ENCODE assay signal across 28 cellular contexts in the genomic region with DNA sequence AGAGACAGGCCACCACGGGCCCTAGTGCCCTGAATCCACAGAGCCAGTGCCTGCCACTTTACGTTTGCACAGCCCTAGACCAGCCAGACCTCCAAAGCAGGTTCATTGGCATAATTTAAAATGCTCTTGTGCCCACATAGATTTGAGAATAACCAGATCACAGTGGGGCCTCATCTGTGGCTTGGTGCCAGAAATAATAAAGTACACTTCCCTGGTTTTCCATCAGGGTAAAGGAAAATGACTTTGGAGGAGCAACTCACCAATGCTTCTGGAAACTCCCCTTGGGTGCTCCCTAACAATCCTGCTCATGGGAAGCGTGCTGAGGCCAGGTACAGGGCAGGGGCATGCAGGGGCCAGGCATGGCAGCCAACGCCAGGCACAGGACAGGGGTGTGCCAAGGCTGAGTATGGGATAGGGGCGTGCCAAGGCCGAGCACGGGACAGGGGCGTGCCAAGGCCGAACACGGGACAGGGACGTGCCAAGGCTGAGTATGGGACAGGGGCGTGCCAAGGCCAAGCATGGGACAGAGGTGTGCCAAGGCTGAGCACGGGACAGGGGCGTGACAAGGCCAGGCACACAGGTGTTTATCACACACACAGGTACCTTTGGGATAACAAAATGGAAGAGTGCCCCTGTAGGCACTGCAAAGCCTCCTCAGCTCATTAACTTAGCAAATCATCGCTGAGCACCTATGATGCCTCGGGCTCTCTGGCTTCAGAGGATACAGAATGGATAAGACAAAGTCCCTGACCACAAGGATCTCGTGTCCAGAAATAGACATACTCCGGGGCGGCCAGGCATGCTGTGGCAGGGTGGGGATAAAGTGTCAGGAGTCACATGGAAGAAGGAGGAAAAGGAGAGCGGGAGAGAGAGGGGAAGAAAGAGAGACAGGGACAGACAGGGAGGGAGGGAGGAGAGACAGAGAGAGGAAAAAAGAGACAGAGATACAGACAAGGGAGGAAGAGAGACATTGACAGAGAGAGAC.
DNase-seq lines count a peak whose midpoint lies in the region; ATAC-seq, FAIRE-seq and TF ChIP-seq lines count a peak whose summit lies in the region.
"Had no signal": no experiment of that assay in that cellular context is flagged by ENCODE, and none has a peak within 500 bp of the region (broad histone marks: within the 10 kb centered on the region; RNA-seq: fewer than 3 reads in every experiment).

No MANE protein-coding gene starts in this region.

- H3K9me3 ChIP-seq in SK-N-SH (no peaks in the 10 kb centered on the region), small intestine (ENCODE audit: control insufficient read depth, low read depth) (no peaks in the 10 kb centered on the region)
- H3K9me3 ChIP-seq: ascending aorta, esophagus muscularis mucosa, neutrophil, suprapubic skin had no signal

- peak in 1 of 2 experiments; percentile 82; a peak in 2 of 4 replicates for TF ChIP-seq EP300 in SK-N-SH (IDR thresholded peaks at IDR 0.05; ENCODE audit: borderline replicate concordance in 1 of 2, low read depth in 1 of 2, low read length in 1 of 2)

- H3K4me1 ChIP-seq in SK-N-SH (ENCODE audit: control insufficient read depth in 1 of 2, insufficient read depth in 2 of 2, low read depth in 1 of 2, low read length in 1 of 2), result peaks cover 0 to 30% of the 10 kb centered on the region in 2 experiments; a peak in 1 of 4 replicates
- no peaks in the 10 kb centered on the region for H3K4me1 ChIP-seq in small intestine (ENCODE audit: control insufficient read depth in 2 of 2, insufficient read depth in 1 of 2, low read depth in 1 of 2, low read length in 1 of 2)
- H3K4me1 ChIP-seq: ascending aorta had no signal

- no peaks in the 10 kb centered on the region for H4K20me1 ChIP-seq in SK-N-SH (ENCODE audit: insufficient read depth)

- H3K36me3 Mint-ChIP-seq in chondrocyte (ENCODE audit: low read depth), result no peaks in the 10 kb centered on the region
- H3K36me3 Mint-ChIP-seq: activated naive CD8-positive, alpha-beta T cell treated with anti-CD3 and anti-CD28 coated beads, Interleukin-2, amount 10 ng/mL, durations not matched to agents 7 days and 5 days had no signal

- H3K79me2 ChIP-seq in SK-N-SH (ENCODE audit: insufficient read depth), result no peaks in the 10 kb centered on the region

- H3K36me3 ChIP-seq in SK-N-SH (replicated peaks in 1 of 2; ENCODE audit: control insufficient read depth in 1 of 2, insufficient read depth in 2 of 2, low read length in 1 of 2), result no peaks in the 10 kb centered on the region
- H3K36me3 ChIP-seq in small intestine (ENCODE audit: control insufficient read depth in 2 of 2, insufficient read depth in 2 of 2, low read length in 2 of 2), result no peaks in the 10 kb centered on the region
- H3K36me3 ChIP-seq: ascending aorta, esophagus muscularis mucosa, neutrophil, suprapubic skin had no signal

- ATAC-seq in left lobe of liver (no peak), HG03045 (IDR thresholded peaks at IDR 0.05; ENCODE audit: unreplicated experiment) (no peak)
- ATAC-seq: GM12878, K562 had no signal

- H3K4me1 Mint-ChIP-seq in chondrocyte (ENCODE audit: low read depth), result peaks cover 27% of the 10 kb centered on the region
- H3K4me1 Mint-ChIP-seq: activated naive CD8-positive, alpha-beta T cell treated with anti-CD3 and anti-CD28 coated beads, Interleukin-2, amount 10 ng/mL, durations not matched to agents 7 days and 5 days had no signal

- no peaks in the 10 kb centered on the region for H3F3A ChIP-seq in SK-N-SH (replicated peaks; ENCODE audit: insufficient read depth)

- CTCF ChIA-PET in SK-N-SH (lab: Yijun Ruan, JAX), result interaction anchor here (0.6 to 1.9 kb wide), 7 partner anchors 38 to 260 kb away, joined by 3 to 4 read pairs (median 3); no protein-coding TSS in a partner anchor

- DNase-seq in SK-N-SH (peak; percentile 92), chondrocyte (ENCODE audit: low spot score) (no peak), left lobe of liver (ENCODE audit: low spot score) (peak; percentile 39), small intestine (peak; percentile 91), T-helper 1 cell (no peak), OCI-M1 (lab: John Stamatoyannopoulos, UW) (no peak), HuH-7.5 (ENCODE audit: low spot score) (no peak)
- DNase-seq: activated CD4-positive, alpha-beta T cell treated with anti-CD3 and anti-CD28 coated beads for 4 hours; activated effector memory CD4-positive, alpha-beta T cell treated with anti-CD3 and anti-CD28 coated beads, Interleukin-2, amount 50 U/mL, for 16 hours; activated naive CD8-positive, alpha-beta T cell treated with anti-CD3 and anti-CD28 coated beads, Interleukin-2, amount 10 ng/mL, durations not matched to agents 7 days and 5 days; activated T-cell treated with anti-CD3 and anti-CD28 coated beads for 4 hours; central memory CD4-positive, alpha-beta T cell; DMS153; foreskin fibroblast; kidney glomerular epithelial cell; mammary epithelial cell; NCI-H1048; NCI-H510A; stimulated activated CD4-positive, alpha-beta T cell treated with anti-CD3 and anti-CD28 coated beads, Interleukin-4, amount 100 ng/mL, for 4 hours had no signal

- H3K27me3 ChIP-seq in SK-N-SH (ENCODE audit: insufficient read depth), result no peaks in the 10 kb centered on the region
- no peaks in the 10 kb centered on the region for H3K27me3 ChIP-seq in small intestine (ENCODE audit: control insufficient read depth in 2 of 2, insufficient read depth in 2 of 2, low read length in 2 of 2)
- H3K27me3 ChIP-seq: ascending aorta, neutrophil, suprapubic skin had no signal

- POLR2A ChIA-PET in SK-N-SH (lab: Yijun Ruan, JAX), result interaction anchor here (0.8 to 2.0 kb wide), 7 partner anchors 34 to 196 kb away, joined by 3 to 19 read pairs (median 8); no protein-coding TSS in a partner anchor

- peaks cover 2% of the 10 kb centered on the region for H3K9me3 Mint-ChIP-seq in chondrocyte (ENCODE audit: low read depth)

- H3K27ac Mint-ChIP-seq in chondrocyte (ENCODE audit: unreplicated experiment), result peak overlapping the region; percentile 30
- H3K27ac Mint-ChIP-seq: activated naive CD8-positive, alpha-beta T cell treated with anti-CD3 and anti-CD28 coated beads, Interleukin-2, amount 10 ng/mL, durations not matched to agents 7 days and 5 days; dendritic cell treated with granulocyte-macrophage colony-stimulating factor and Interleukin-4, amounts not matched to agents 40 ng/mL and 50 ng/mL, for 4 days had no signal

- H3K4me3 ChIP-seq in SK-N-SH (ENCODE audit: low read depth in 2 of 2, low read length in 1 of 2), result no peak overlapping the region
- H3K4me3 ChIP-seq in small intestine (ENCODE audit: low read depth in 1 of 2, low read length in 2 of 2), result no peak overlapping the region
- H3K4me3 ChIP-seq: ascending aorta, esophagus muscularis mucosa, GM12878, K562, suprapubic skin had no signal

- no peak overlapping the region for H3K9ac ChIP-seq in SK-N-SH

- FAIRE-seq in small intestine (lab: Jason Lieb, UNC), result no peak
- FAIRE-seq: GM12878, K562 had no signal

- WGBS in SK-N-SH (ENCODE audit: low lambda C conversion rate), result 33% methylated on average over 16 of the region's 20 CpGs
- WGBS in small intestine, 3 donors, result 43 to 75% (median 51%) methylated on average over 20 of the region's 20 CpGs

- peak; percentile 37 for TF ChIP-seq RAD21 in SK-N-SH (IDR thresholded peaks at IDR 0.05; ENCODE audit: low read length)

- no peak overlapping the region for H3K4me2 ChIP-seq in SK-N-SH

- no peak overlapping the region for H3K4me3 Mint-ChIP-seq in chondrocyte (ENCODE audit: unreplicated experiment)
- H3K4me3 Mint-ChIP-seq: activated naive CD8-positive, alpha-beta T cell treated with anti-CD3 and anti-CD28 coated beads, Interleukin-2, amount 10 ng/mL, durations not matched to agents 7 days and 5 days; dendritic cell treated with granulocyte-macrophage colony-stimulating factor and Interleukin-4, amounts not matched to agents 40 ng/mL and 50 ng/mL, for 4 days had no signal

- H3K27ac ChIP-seq in SK-N-SH (ENCODE audit: low read depth in 2 of 2, low read length in 1 of 2) (peak overlapping the region in 1 of 2 experiments; percentile 95; a peak in 2 of 4 replicates), small intestine (ENCODE audit: low read depth in 1 of 2, low read length in 1 of 2) (peak overlapping the region in 1 of 2 donors; percentile 56)
- H3K27ac ChIP-seq: ascending aorta, esophagus muscularis mucosa, neutrophil, RWPE1, suprapubic skin had no signal

- peaks cover 18% of the 10 kb centered on the region for H3K27me3 Mint-ChIP-seq in chondrocyte (ENCODE audit: low read depth)
- H3K27me3 Mint-ChIP-seq: activated naive CD8-positive, alpha-beta T cell treated with anti-CD3 and anti-CD28 coated beads, Interleukin-2, amount 10 ng/mL, durations not matched to agents 7 days and 5 days; dendritic cell treated with granulocyte-macrophage colony-stimulating factor and Interleukin-4, amounts not matched to agents 40 ng/mL and 50 ng/mL, for 4 days had no signal

- no peak for TF ChIP-seq CTCF in SK-N-SH (IDR thresholded peaks at IDR 0.05)
- no peak for TF ChIP-seq CTCF in chondrocyte (IDR thresholded peaks at IDR 0.05)

- H3K9me2 ChIP-seq in SK-N-SH, result no peaks in the 10 kb centered on the region

- no peak overlapping the region for H2AFZ ChIP-seq in SK-N-SH (ENCODE audit: low read depth)

TF ChIP-seq in SK-N-SH, 30 proteins besides CTCF, POLR2A, EP300 and RAD21:
- TF ChIP-seq, protein P1, sequence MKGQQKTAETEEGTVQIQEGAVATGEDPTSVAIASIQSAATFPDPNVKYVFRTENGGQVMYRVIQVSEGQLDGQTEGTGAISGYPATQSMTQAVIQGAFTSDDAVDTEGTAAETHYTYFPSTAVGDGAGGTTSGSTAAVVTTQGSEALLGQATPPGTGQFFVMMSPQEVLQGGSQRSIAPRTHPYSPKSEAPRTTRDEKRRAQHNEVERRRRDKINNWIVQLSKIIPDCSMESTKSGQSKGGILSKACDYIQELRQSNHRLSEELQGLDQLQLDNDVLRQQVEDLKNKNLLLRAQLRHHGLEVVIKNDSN (IDR thresholded peaks at IDR 0.05; ENCODE audit: borderline replicate concordance, low read depth), result no peak
- TF ChIP-seq TCF12 (IDR thresholded peaks at IDR 0.05) (peak; percentile 32; the same call in 1 of the 2 replicates), MEF2A (IDR thresholded peaks at IDR 0.05; ENCODE audit: borderline replicate concordance, low read depth) (no peak), GATA2 (CRISPR knock-in tag; IDR thresholded peaks at IDR 0.05) (peak; percentile 68), FOSL2 (IDR thresholded peaks at IDR 0.05; ENCODE audit: borderline replicate concordance, low read depth) (no peak), SMC3 (IDR thresholded peaks at IDR 0.05; ENCODE audit: low read depth, low read length) (peak; percentile 4; the same call in 1 of the 2 replicates), RCOR1 (IDR thresholded peaks at IDR 0.05; ENCODE audit: low read length) (peak; percentile 73), SIN3A (IDR thresholded peaks at IDR 0.05; ENCODE audit: borderline replicate concordance, low read depth, low read length) (no peak), JUND (IDR thresholded peaks at IDR 0.05) (no peak), NFIC (IDR thresholded peaks at IDR 0.05; ENCODE audit: borderline replicate concordance) (peak; percentile 25; the same call in 1 of the 2 replicates)

Comparison
In these comparisons a context has a peak if more than half of its experiments do, and no peak if none do; other contexts are left out.
1. DNase-seq: peak in SK-N-SH (single experiment), left lobe of liver (single experiment) and small intestine (single experiment); none in chondrocyte (single experiment), T-helper 1 cell (0 of 5), OCI-M1 (single experiment) and HuH-7.5 (single experiment).